ENCODE assay signal across 1 cellular context in genomic region chr18:9594782-9595181, GRCh38.
TF ChIP-seq lines count a peak whose summit lies in the region.

No MANE protein-coding gene starts in this region.

TF ChIP-seq in HepG2, 621 proteins besides CTCF, POLR2A, EP300 and RAD21 (continued from another document):
- TF ChIP-seq AFF4 (CRISPR knock-in tag; IDR thresholded peaks at IDR 0.05) (no peak), SAP130 (CRISPR knock-in tag; IDR thresholded peaks at IDR 0.05; ENCODE audit: low read depth) (no peak), TAF15 (IDR thresholded peaks at IDR 0.05; ENCODE audit: low read depth, low read length, poor library complexity, severe bottlenecking) (no peak), NR2F6 (IDR thresholded peaks at IDR 0.05) (no peak), NR2F6 (CRISPR knock-in tag; IDR thresholded peaks at IDR 0.05) (no peak), TMF1 (CRISPR knock-in tag; IDR thresholded peaks at IDR 0.05; ENCODE audit: low read depth) (no peak)
